30 cellular contexts compared by ENCODE assay signal in the genomic region with DNA sequence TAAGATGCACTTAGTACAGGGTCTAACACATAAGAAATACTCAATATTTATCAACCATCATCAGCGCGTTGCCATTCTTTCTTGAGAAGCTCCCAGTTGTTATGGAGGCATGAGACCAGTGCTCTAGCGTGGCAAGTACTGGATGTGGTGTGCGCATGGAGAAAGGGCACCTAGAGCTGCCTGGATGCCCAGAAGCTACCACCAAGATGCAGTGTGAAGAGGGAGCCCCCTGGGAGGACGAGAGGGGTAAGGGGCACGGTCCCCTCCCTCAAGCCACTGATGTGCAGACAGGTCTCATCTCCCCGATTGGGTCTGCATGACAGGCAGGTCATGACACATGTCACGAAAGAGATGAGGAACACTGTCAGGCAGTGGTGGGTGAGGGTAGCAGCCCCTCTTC.
"Had no signal": no experiment of that assay in that cellular context is flagged by ENCODE, and none has a peak within 500 bp of the region (broad histone marks: within the 10 kb centered on the region; RNA-seq: fewer than 3 reads in every experiment).

No MANE protein-coding gene starts in this region.

- H3K4me1 Mint-ChIP-seq: activated B cell treated with CpG ODN at 0.5 μM for 24 hours; activated naive CD4-positive, alpha-beta T cell treated with anti-CD3 and anti-CD28 coated beads, Interleukin-2, amount 50 U/mL, for 24 hours; activated naive CD8-positive, alpha-beta T cell treated with anti-CD3 and anti-CD28 coated beads for 36 hours; activated naive CD8-positive, alpha-beta T cell treated with anti-CD3 and anti-CD28 coated beads, Interleukin-2, amount 50 U/mL, for 24 hours; activated T-helper 17 cell treated with anti-CD3 and anti-CD28 coated beads, Interleukin-2, amount 50 U/mL, for 72 hours; T-helper 17 cell had no signal

- H3K27ac Mint-ChIP-seq: activated B cell treated with CpG ODN at 0.5 μM for 24 hours; activated CD8-positive, alpha-beta T cell treated with anti-CD3 and anti-CD28 coated beads for 36 hours; activated naive CD4-positive, alpha-beta T cell treated with anti-CD3 and anti-CD28 coated beads for 36 hours; activated naive CD4-positive, alpha-beta T cell treated with anti-CD3 and anti-CD28 coated beads, Interleukin-2, amount 50 U/mL, for 24 hours; activated naive CD8-positive, alpha-beta T cell treated with anti-CD3 and anti-CD28 coated beads for 36 hours; activated naive CD8-positive, alpha-beta T cell treated with anti-CD3 and anti-CD28 coated beads, Interleukin-2, amount 50 U/mL, for 24 hours; activated T-helper 17 cell treated with anti-CD3 and anti-CD28 coated beads, Interleukin-2, amount 50 U/mL, for 72 hours; effector memory CD8-positive, alpha-beta T cell; T-helper 17 cell; T-helper 2 cell treated with Interferon-gamma antibody and Interleukin-4, amounts not matched to agents 5 μg/mL and 100 μg/mL, for 36 hours had no signal

- H3K4me3 Mint-ChIP-seq: activated B cell treated with CpG ODN at 0.5 μM for 24 hours; activated CD8-positive, alpha-beta T cell treated with anti-CD3 and anti-CD28 coated beads for 36 hours; activated naive CD4-positive, alpha-beta T cell treated with anti-CD3 and anti-CD28 coated beads for 36 hours; activated naive CD4-positive, alpha-beta T cell treated with anti-CD3 and anti-CD28 coated beads, Interleukin-2, amount 50 U/mL, for 24 hours; activated naive CD8-positive, alpha-beta T cell treated with anti-CD3 and anti-CD28 coated beads for 36 hours; activated naive CD8-positive, alpha-beta T cell treated with anti-CD3 and anti-CD28 coated beads, Interleukin-2, amount 50 U/mL, for 24 hours; activated T-cell treated with anti-CD3 and anti-CD28 coated beads, Interleukin-2, amount 50 U/mL, for 4 hours; activated T-helper 17 cell treated with anti-CD3 and anti-CD28 coated beads, Interleukin-2, amount 50 U/mL, for 72 hours; effector memory CD8-positive, alpha-beta T cell; T-helper 17 cell; T-helper 2 cell treated with Interferon-gamma antibody and Interleukin-4, amounts not matched to agents 5 μg/mL and 100 μg/mL, for 36 hours had no signal

- DNase-seq: activated B cell treated with CpG ODN at 0.5 μM for 24 hours; activated CD4-positive, alpha-beta T cell treated with anti-CD3 and anti-CD28 coated beads for 48 hours; activated CD4-positive, alpha-beta T cell treated with anti-CD3 and anti-CD28 coated beads, Interleukin-2, amount 50 U/mL, for 1 hour; activated CD4-positive, alpha-beta T cell treated with anti-CD3 and anti-CD28 coated beads, Interleukin-2, amount 50 U/mL, for 48 hours; activated CD8-positive, alpha-beta memory T cell treated with anti-CD3 and anti-CD28 coated beads for 24 hours; activated CD8-positive, alpha-beta T cell treated with anti-CD3 and anti-CD28 coated beads for 36 hours; activated effector memory CD4-positive, alpha-beta T cell treated with Interleukin-2 at 50 U/mL for 16 hours; activated gamma-delta T cell treated with Interleukin-2 at 50 U/mL for 16 hours; activated naive CD4-positive, alpha-beta T cell treated with anti-CD3 and anti-CD28 coated beads for 36 hours; activated naive CD8-positive, alpha-beta T cell treated with anti-CD3 and anti-CD28 coated beads for 36 hours; activated naive CD8-positive, alpha-beta T cell treated with anti-CD3 and anti-CD28 coated beads, Interleukin-2, amount 50 U/mL, for 24 hours; activated T-cell treated with anti-CD3 and anti-CD28 coated beads, Interleukin-2, amount 50 U/mL, for 4 hours; adrenal gland; amygdala; aorta; caudate nucleus; cortex of kidney; dermis blood vessel endothelial cell; effector CD4-positive, alpha-beta T cell; effector memory CD8-positive, alpha-beta T cell; foreskin fibroblast; T-helper 1 cell; T-helper 17 cell; T1000; WERI-Rb-1 had no signal

- H3K4me3 ChIP-seq: adrenal gland, body of pancreas had no signal

- H3K27me3 ChIP-seq: adrenal gland, body of pancreas had no signal

- H3K36me3 ChIP-seq: adrenal gland, WERI-Rb-1 had no signal

- H3K27me3 Mint-ChIP-seq: activated naive CD4-positive, alpha-beta T cell treated with anti-CD3 and anti-CD28 coated beads, Interleukin-2, amount 50 U/mL, for 24 hours; activated naive CD8-positive, alpha-beta T cell treated with anti-CD3 and anti-CD28 coated beads for 36 hours; activated naive CD8-positive, alpha-beta T cell treated with anti-CD3 and anti-CD28 coated beads, Interleukin-2, amount 50 U/mL, for 24 hours had no signal

- H3K9me3 ChIP-seq: adrenal gland, body of pancreas had no signal

- H3K27ac ChIP-seq: adrenal gland, WERI-Rb-1 had no signal

- ATAC-seq: activated CD4-positive, CD25-positive, alpha-beta regulatory T cell treated with anti-CD3 and anti-CD28 coated beads, Interleukin-2, amount 50 U/mL, for 24 hours; activated CD8-positive, alpha-beta T cell treated with anti-CD3 and anti-CD28 coated beads for 36 hours; activated naive CD8-positive, alpha-beta T cell treated with anti-CD3 and anti-CD28 coated beads, Interleukin-2, amount 50 U/mL, for 24 hours; activated T-cell treated with anti-CD3 and anti-CD28 coated beads, Interleukin-2, amount 50 U/mL, for 4 hours; activated T-helper 17 cell treated with anti-CD3 and anti-CD28 coated beads, Interleukin-2, amount 50 U/mL, for 72 hours; effector memory CD8-positive, alpha-beta T cell; T-helper 17 cell had no signal

- H3K4me1 ChIP-seq: adrenal gland had no signal

- H3K9me3 Mint-ChIP-seq: activated B cell treated with CpG ODN at 0.5 μM for 24 hours; activated CD8-positive, alpha-beta T cell treated with anti-CD3 and anti-CD28 coated beads for 36 hours; activated naive CD4-positive, alpha-beta T cell treated with anti-CD3 and anti-CD28 coated beads for 36 hours; activated naive CD4-positive, alpha-beta T cell treated with anti-CD3 and anti-CD28 coated beads, Interleukin-2, amount 50 U/mL, for 24 hours; activated naive CD8-positive, alpha-beta T cell treated with anti-CD3 and anti-CD28 coated beads for 36 hours; activated naive CD8-positive, alpha-beta T cell treated with anti-CD3 and anti-CD28 coated beads, Interleukin-2, amount 50 U/mL, for 24 hours; activated T-cell treated with anti-CD3 and anti-CD28 coated beads, Interleukin-2, amount 50 U/mL, for 4 hours; activated T-helper 17 cell treated with anti-CD3 and anti-CD28 coated beads, Interleukin-2, amount 50 U/mL, for 72 hours; effector memory CD8-positive, alpha-beta T cell; T-helper 2 cell treated with Interferon-gamma antibody and Interleukin-4, amounts not matched to agents 5 μg/mL and 100 μg/mL, for 36 hours had no signal

- H3K36me3 Mint-ChIP-seq: activated naive CD4-positive, alpha-beta T cell treated with anti-CD3 and anti-CD28 coated beads, Interleukin-2, amount 50 U/mL, for 24 hours; activated naive CD8-positive, alpha-beta T cell treated with anti-CD3 and anti-CD28 coated beads for 36 hours had no signal
